In the genomic region with DNA sequence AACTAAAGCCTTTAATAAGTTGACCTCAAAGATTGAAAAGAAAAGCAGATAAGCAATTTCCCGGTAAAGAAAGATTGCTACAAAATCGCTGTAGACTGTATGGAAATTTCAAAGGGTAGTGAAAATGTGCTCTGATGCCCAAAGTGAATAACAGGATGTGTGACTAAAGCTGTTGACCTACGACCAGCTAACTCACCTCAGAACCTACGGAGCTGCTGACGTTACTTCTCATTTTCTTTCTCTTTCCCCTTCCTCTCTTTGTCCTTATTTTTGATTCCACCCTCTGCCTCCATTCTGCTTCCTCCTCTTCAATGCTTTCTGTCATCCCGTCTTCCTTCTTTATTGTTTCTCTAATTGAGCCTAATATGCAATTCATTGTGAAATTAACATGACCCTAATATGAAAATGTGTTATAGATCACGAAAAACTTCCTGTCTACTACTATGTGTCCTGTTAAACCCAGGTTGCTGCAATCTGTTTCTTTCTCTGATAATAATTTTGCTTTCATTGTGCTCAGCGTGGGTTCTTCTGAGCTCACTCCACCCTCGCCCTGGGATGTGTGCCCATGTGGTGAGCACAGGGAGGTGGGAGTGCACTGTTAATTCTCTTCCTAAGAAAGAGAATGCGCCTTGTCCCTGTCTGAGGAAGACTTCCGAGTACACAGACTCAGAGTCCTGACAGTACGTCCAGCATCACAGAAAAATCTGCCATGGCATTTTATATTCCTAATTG, we compare ENCODE assay signal across 8 cellular contexts.
DNase-seq lines count a peak whose midpoint lies in the region; ATAC-seq and TF ChIP-seq lines count a peak whose summit lies in the region.

No MANE protein-coding gene starts in this region.

- in situ Hi-C loops in GM23248 (cut with MboI), result loop anchor here (10.0 kb wide), 3 partner anchors 116 to 406 kb away; no protein-coding TSS in a partner anchor

- peak; percentile 26 to 40 for ATAC-seq in lower lobe of right lung

- peak; percentile 75 for DNase-seq in ELR (ENCODE audit: low read depth)
- DNase-seq in GM23248, result peak; percentile 32
- no peak for DNase-seq in SJSA1 (ENCODE audit: low read depth in 1 of 2, low spot score in 2 of 2)
- no peak for DNase-seq in lower lobe of right lung
- DNase-seq in NCI-H1436 treated with DMSO at 0.1 percent for 48 hours (lab: John Stamatoyannopoulos, UW), result no peak
- DNase-seq in T-helper 9 cell, result no peak
- DNase-seq in HuH-7.5 (ENCODE audit: low spot score), result no peak
- DNase-seq in SW 1271 (lab: John Stamatoyannopoulos, UW), result no peak

- TF ChIP-seq CTCF in lower lobe of right lung (IDR thresholded peaks at IDR 0.05), result no peak

- 0 out of 2 replicates have a peak overlapping the region, but pooled peaks have one; percentile 23 for H2AFZ ChIP-seq in GM23248

- peaks cover 38% of the 10 kb centered on the region for H3F3A ChIP-seq in GM23248 (ENCODE audit: insufficient read depth)

- H3K27ac ChIP-seq in GM23248 (no peak overlapping the region), SJSA1 (peak overlapping the region; percentile 42), lower lobe of right lung (no peak overlapping the region)

- peak overlapping the region; percentile 5 for H3K4me2 ChIP-seq in GM23248 (ENCODE audit: unreplicated experiment)

- H3K79me2 ChIP-seq in GM23248 (ENCODE audit: insufficient read depth), result no peaks in the 10 kb centered on the region

- H3K4me1 ChIP-seq in GM23248 (ENCODE audit: insufficient read depth), result peaks cover 30% of the 10 kb centered on the region
- peaks cover 44% of the 10 kb centered on the region for H3K4me1 ChIP-seq in SJSA1 (replicated peaks)
- H3K4me1 ChIP-seq in lower lobe of right lung, result no peaks in the 10 kb centered on the region

- no peaks in the 10 kb centered on the region for H3K9me2 ChIP-seq in GM23248 (ENCODE audit: insufficient read depth)

- no peak overlapping the region for H3K4me3 ChIP-seq in GM23248
- no peak overlapping the region for H3K4me3 ChIP-seq in SJSA1
- no peak overlapping the region for H3K4me3 ChIP-seq in lower lobe of right lung

- 59 to 65% methylated on average over 12 of the region's 12 CpGs for WGBS in GM23248 (ENCODE audit: low coverage in 1 of 2, low lambda C conversion rate in 2 of 2, missing lambda C conversion rate in 2 of 2), 2 experiments

- no peaks in the 10 kb centered on the region for H3K9me3 ChIP-seq in GM23248 (ENCODE audit: low read depth)
- H3K9me3 ChIP-seq in SJSA1 (replicated peaks), result no peaks in the 10 kb centered on the region
- H3K9me3 ChIP-seq in lower lobe of right lung, result no peaks in the 10 kb centered on the region

- intact Hi-C loops in lower lobe of right lung (cut with DNase I), result no loop called here

- H3K36me3 ChIP-seq in GM23248 (ENCODE audit: low read depth), result no peaks in the 10 kb centered on the region
- H3K36me3 ChIP-seq in SJSA1, result no peaks in the 10 kb centered on the region
- H3K36me3 ChIP-seq in lower lobe of right lung, result no peaks in the 10 kb centered on the region

- H3K9ac ChIP-seq in GM23248, result no peak overlapping the region; the same call in 1 of the 2 replicates

- no peaks in the 10 kb centered on the region for H3K27me3 ChIP-seq in GM23248 (replicated peaks; ENCODE audit: insufficient read depth)
- H3K27me3 ChIP-seq in SJSA1 (replicated peaks), result no peaks in the 10 kb centered on the region
- H3K27me3 ChIP-seq in lower lobe of right lung (ENCODE audit: low read depth), result no peaks in the 10 kb centered on the region

- H4K20me1 ChIP-seq in GM23248 (ENCODE audit: insufficient read depth), result no peaks in the 10 kb centered on the region; the same call in 1 of the 2 replicates

Comparison
In these comparisons a context has a peak if more than half of its experiments do, and no peak if none do; other contexts are left out.
1. DNase-seq: peak in ELR (single experiment) and GM23248 (single experiment); none in SJSA1 (0 of 2), lower lobe of right lung (single experiment), NCI-H1436 treated with DMSO at 0.1 percent for 48 hours (single experiment), T-helper 9 cell (single experiment), HuH-7.5 (single experiment) and SW 1271 (0 of 2).